ENCODE assay signal across 1 cellular context in the genomic region with DNA sequence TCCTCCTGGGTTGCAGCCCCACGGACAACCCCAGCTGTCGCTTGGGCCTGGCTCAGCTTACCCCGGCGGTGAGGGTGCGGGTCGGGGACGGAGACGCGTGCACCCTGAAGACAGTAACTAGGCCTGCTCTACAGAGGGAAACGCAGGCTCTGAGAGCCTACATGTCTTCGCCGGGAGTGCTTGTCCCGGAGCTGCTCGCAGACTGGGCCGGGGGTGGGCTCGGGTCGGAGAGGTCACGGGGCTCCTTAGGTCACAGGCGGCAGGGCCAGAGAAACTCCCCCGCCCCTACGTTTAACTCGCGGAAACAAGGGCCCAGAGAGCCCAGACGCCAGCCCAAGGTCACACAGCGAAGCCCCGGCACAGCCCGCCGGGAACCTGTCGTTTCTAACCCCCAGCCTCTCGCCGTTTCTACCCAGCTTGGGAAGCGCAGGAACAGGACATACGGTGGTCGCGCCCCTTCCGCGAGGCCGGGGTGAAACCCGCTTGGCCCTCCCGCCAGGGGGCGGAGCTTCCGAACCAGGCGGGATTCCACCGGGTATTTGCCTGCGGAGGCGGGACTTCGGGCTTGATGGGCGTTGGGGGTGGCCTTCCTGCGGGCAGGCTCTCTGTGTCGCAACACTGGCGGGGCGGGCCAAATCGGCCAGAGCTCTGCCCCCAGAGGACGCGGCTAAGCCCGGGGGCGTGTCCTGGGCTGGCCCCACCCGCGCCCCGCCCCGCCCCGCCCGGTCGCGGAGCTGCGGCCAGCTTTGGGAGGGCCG.
TF ChIP-seq lines count a peak whose summit lies in the region.

A gene with protein sequence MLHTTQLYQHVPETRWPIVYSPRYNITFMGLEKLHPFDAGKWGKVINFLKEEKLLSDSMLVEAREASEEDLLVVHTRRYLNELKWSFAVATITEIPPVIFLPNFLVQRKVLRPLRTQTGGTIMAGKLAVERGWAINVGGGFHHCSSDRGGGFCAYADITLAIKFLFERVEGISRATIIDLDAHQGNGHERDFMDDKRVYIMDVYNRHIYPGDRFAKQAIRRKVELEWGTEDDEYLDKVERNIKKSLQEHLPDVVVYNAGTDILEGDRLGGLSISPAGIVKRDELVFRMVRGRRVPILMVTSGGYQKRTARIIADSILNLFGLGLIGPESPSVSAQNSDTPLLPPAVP (plus strand): TSS at position 725 of the 758 bp plus-strand sequence. CDS start 42 bp downstream, outside the sequence.

TF ChIP-seq in K562, 482 proteins besides CTCF, POLR2A, EP300 and RAD21 (continued from another document and continues in another):
- TF ChIP-seq POLR2G (IDR thresholded peaks at IDR 0.05; ENCODE audit: low read depth, low read length): peak; percentile 87
- TF ChIP-seq, protein P1, sequence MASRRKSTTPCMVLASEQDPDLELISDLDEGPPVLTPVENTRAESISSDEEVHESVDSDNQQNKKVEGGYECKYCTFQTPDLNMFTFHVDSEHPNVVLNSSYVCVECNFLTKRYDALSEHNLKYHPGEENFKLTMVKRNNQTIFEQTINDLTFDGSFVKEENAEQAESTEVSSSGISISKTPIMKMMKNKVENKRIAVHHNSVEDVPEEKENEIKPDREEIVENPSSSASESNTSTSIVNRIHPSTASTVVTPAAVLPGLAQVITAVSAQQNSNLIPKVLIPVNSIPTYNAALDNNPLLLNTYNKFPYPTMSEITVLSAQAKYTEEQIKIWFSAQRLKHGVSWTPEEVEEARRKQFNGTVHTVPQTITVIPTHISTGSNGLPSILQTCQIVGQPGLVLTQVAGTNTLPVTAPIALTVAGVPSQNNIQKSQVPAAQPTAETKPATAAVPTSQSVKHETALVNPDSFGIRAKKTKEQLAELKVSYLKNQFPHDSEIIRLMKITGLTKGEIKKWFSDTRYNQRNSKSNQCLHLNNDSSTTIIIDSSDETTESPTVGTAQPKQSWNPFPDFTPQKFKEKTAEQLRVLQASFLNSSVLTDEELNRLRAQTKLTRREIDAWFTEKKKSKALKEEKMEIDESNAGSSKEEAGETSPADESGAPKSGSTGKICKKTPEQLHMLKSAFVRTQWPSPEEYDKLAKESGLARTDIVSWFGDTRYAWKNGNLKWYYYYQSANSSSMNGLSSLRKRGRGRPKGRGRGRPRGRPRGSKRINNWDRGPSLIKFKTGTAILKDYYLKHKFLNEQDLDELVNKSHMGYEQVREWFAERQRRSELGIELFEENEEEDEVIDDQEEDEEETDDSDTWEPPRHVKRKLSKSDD (conservative IDR thresholded peaks at IDR 0.05; ENCODE audit: low read length): no peak
- TF ChIP-seq HNRNPK (IDR thresholded peaks at IDR 0.05; ENCODE audit: low read depth, low read length, poor library complexity, severe bottlenecking): no peak
- TF ChIP-seq, protein P2, sequence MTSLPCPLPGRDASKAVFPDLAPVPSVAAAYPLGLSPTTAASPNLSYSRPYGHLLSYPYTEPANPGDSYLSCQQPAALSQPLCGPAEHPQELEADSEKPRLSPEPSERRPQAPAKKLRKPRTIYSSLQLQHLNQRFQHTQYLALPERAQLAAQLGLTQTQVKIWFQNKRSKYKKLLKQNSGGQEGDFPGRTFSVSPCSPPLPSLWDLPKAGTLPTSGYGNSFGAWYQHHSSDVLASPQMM (CRISPR knock-in tag; IDR thresholded peaks at IDR 0.05): no peak
- TF ChIP-seq RFX7 (CRISPR knock-in tag; IDR thresholded peaks at IDR 0.05): no peak
- TF ChIP-seq SOX6 (IDR thresholded peaks at IDR 0.05): no peak
- no peak for TF ChIP-seq ZNF551 (CRISPR knock-in tag; IDR thresholded peaks at IDR 0.05)
- 0 out of 2 replicates have a peak, but pooled peaks have one; percentile 19 for TF ChIP-seq ZNF76 (CRISPR knock-in tag; IDR thresholded peaks at IDR 0.05; ENCODE audit: borderline replicate concordance)
- no peak for TF ChIP-seq THRAP3 (IDR thresholded peaks at IDR 0.05; ENCODE audit: borderline replicate concordance)
- TF ChIP-seq ZNF780A (CRISPR knock-in tag; IDR thresholded peaks at IDR 0.05): no peak
- TF ChIP-seq, protein P3, sequence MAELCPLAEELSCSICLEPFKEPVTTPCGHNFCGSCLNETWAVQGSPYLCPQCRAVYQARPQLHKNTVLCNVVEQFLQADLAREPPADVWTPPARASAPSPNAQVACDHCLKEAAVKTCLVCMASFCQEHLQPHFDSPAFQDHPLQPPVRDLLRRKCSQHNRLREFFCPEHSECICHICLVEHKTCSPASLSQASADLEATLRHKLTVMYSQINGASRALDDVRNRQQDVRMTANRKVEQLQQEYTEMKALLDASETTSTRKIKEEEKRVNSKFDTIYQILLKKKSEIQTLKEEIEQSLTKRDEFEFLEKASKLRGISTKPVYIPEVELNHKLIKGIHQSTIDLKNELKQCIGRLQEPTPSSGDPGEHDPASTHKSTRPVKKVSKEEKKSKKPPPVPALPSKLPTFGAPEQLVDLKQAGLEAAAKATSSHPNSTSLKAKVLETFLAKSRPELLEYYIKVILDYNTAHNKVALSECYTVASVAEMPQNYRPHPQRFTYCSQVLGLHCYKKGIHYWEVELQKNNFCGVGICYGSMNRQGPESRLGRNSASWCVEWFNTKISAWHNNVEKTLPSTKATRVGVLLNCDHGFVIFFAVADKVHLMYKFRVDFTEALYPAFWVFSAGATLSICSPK (IDR thresholded peaks at IDR 0.05; ENCODE audit: borderline replicate concordance): no peak
- TF ChIP-seq TEAD4 (IDR thresholded peaks at IDR 0.05; ENCODE audit: low read length): peak; percentile 45
- TF ChIP-seq TEAD4 (CRISPR knock-in tag; IDR thresholded peaks at IDR 0.05; ENCODE audit: borderline replicate concordance): no peak
- TF ChIP-seq PTBP1 (IDR thresholded peaks at IDR 0.05; ENCODE audit: low read depth, low read length): no peak
- TF ChIP-seq TCF3 (CRISPR knock-in tag; IDR thresholded peaks at IDR 0.05): no peak
- TF ChIP-seq RUNX1 (IDR thresholded peaks at IDR 0.05; ENCODE audit: low read depth): no peak; the same call in 1 of the 2 replicates
- TF ChIP-seq TAF15 (IDR thresholded peaks at IDR 0.05; ENCODE audit: low read depth, low read length): no peak
- no peak; the same call in 1 of the 2 replicates for TF ChIP-seq CTBP1 (IDR thresholded peaks at IDR 0.05; ENCODE audit: borderline replicate concordance)
- TF ChIP-seq, protein P4, sequence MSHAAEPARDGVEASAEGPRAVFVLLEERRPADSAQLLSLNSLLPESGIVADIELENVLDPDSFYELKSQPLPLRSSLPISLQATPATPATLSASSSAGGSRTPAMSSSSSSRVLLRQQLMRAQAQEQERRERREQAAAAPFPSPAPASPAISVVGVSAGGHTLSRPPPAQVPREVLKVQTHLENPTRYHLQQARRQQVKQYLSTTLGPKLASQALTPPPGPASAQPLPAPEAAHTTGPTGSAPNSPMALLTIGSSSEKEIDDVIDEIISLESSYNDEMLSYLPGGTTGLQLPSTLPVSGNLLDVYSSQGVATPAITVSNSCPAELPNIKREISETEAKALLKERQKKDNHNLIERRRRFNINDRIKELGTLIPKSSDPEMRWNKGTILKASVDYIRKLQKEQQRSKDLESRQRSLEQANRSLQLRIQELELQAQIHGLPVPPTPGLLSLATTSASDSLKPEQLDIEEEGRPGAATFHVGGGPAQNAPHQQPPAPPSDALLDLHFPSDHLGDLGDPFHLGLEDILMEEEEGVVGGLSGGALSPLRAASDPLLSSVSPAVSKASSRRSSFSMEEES (CRISPR knock-in tag; IDR thresholded peaks at IDR 0.05): no peak
- no peak for TF ChIP-seq PURB (CRISPR knock-in tag; IDR thresholded peaks at IDR 0.05; ENCODE audit: low read depth)
- peak; percentile 85 for TF ChIP-seq ESRRA (IDR thresholded peaks at IDR 0.05; ENCODE audit: borderline replicate concordance, low read depth)
- TF ChIP-seq PHF8 (IDR thresholded peaks at IDR 0.05; ENCODE audit: borderline replicate concordance, low read length): peak; percentile 86
- peak; percentile 90 for TF ChIP-seq ZBTB7A (IDR thresholded peaks at IDR 0.05; ENCODE audit: borderline replicate concordance, control insufficient read depth, low read depth, low read length)
- TF ChIP-seq, protein P5, sequence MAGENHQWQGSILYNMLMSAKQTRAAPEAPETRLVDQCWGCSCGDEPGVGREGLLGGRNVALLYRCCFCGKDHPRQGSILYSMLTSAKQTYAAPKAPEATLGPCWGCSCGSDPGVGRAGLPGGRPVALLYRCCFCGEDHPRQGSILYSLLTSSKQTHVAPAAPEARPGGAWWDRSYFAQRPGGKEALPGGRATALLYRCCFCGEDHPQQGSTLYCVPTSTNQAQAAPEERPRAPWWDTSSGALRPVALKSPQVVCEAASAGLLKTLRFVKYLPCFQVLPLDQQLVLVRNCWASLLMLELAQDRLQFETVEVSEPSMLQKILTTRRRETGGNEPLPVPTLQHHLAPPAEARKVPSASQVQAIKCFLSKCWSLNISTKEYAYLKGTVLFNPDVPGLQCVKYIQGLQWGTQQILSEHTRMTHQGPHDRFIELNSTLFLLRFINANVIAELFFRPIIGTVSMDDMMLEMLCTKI (IDR thresholded peaks at IDR 0.05; ENCODE audit: partially characterized antibody): no peak
- TF ChIP-seq ZNF175 (CRISPR knock-in tag; IDR thresholded peaks at IDR 0.05; ENCODE audit: low read depth): no peak
- TF ChIP-seq ZNF586 (CRISPR knock-in tag; conservative IDR thresholded peaks at IDR 0.05): no peak
- TF ChIP-seq TEAD2 (tag; IDR thresholded peaks at IDR 0.05): no peak
- TF ChIP-seq, protein P6, sequence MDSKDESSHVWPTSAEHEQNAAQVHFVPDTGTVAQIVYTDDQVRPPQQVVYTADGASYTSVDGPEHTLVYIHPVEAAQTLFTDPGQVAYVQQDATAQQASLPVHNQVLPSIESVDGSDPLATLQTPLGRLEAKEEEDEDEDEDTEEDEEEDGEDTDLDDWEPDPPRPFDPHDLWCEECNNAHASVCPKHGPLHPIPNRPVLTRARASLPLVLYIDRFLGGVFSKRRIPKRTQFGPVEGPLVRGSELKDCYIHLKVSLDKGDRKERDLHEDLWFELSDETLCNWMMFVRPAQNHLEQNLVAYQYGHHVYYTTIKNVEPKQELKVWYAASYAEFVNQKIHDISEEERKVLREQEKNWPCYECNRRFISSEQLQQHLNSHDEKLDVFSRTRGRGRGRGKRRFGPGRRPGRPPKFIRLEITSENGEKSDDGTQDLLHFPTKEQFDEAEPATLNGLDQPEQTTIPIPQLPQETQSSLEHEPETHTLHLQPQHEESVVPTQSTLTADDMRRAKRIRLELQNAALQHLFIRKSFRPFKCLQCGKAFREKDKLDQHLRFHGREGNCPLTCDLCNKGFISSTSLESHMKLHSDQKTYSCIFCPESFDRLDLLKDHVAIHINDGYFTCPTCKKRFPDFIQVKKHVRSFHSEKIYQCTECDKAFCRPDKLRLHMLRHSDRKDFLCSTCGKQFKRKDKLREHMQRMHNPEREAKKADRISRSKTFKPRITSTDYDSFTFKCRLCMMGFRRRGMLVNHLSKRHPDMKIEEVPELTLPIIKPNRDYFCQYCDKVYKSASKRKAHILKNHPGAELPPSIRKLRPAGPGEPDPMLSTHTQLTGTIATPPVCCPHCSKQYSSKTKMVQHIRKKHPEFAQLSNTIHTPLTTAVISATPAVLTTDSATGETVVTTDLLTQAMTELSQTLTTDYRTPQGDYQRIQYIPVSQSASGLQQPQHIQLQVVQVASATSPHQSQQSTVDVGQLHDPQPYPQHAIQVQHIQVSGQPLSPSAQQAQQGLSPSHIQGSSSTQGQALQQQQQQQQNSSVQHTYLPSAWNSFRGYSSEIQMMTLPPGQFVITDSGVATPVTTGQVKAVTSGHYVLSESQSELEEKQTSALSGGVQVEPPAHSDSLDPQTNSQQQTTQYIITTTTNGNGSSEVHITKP (IDR thresholded peaks at IDR 0.05; ENCODE audit: partially characterized antibody): no peak
- peak; percentile 49; the same call in 1 of the 2 replicates for TF ChIP-seq MBD2 (IDR thresholded peaks at IDR 0.05; ENCODE audit: borderline replicate concordance, low read depth)
- TF ChIP-seq FIP1L1 (IDR thresholded peaks at IDR 0.05; ENCODE audit: low read depth, low read length, poor library complexity, severe bottlenecking): peak; percentile 48
- no peak for TF ChIP-seq ETV5 (CRISPR knock-in tag; IDR thresholded peaks at IDR 0.05; ENCODE audit: low read depth)
- TF ChIP-seq PCBP2 (IDR thresholded peaks at IDR 0.05; ENCODE audit: low read depth, low read length, poor library complexity, severe bottlenecking): no peak
- no peak for TF ChIP-seq ATF1 (CRISPR knock-in tag; IDR thresholded peaks at IDR 0.05)
- peak; percentile 75 for TF ChIP-seq ATF1 (tag; IDR thresholded peaks at IDR 0.05)
- TF ChIP-seq CXXC5 (CRISPR knock-in tag; IDR thresholded peaks at IDR 0.05): peak; percentile 58
- TF ChIP-seq NCOA2 (IDR thresholded peaks at IDR 0.05; ENCODE audit: partially characterized antibody in 2 of 2): no peak
- no peak for TF ChIP-seq ZSCAN29 (IDR thresholded peaks at IDR 0.05)
- TF ChIP-seq, protein P7, sequence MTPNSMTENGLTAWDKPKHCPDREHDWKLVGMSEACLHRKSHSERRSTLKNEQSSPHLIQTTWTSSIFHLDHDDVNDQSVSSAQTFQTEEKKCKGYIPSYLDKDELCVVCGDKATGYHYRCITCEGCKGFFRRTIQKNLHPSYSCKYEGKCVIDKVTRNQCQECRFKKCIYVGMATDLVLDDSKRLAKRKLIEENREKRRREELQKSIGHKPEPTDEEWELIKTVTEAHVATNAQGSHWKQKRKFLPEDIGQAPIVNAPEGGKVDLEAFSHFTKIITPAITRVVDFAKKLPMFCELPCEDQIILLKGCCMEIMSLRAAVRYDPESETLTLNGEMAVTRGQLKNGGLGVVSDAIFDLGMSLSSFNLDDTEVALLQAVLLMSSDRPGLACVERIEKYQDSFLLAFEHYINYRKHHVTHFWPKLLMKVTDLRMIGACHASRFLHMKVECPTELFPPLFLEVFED (CRISPR knock-in tag; conservative IDR thresholded peaks at IDR 0.05): no peak
- TF ChIP-seq, protein P8, sequence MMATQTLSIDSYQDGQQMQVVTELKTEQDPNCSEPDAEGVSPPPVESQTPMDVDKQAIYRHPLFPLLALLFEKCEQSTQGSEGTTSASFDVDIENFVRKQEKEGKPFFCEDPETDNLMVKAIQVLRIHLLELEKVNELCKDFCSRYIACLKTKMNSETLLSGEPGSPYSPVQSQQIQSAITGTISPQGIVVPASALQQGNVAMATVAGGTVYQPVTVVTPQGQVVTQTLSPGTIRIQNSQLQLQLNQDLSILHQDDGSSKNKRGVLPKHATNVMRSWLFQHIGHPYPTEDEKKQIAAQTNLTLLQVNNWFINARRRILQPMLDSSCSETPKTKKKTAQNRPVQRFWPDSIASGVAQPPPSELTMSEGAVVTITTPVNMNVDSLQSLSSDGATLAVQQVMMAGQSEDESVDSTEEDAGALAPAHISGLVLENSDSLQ (IDR thresholded peaks at IDR 0.05): peak; percentile 99
- peak; percentile 72; the same call in 1 of the 2 replicates for TF ChIP-seq ETV1 (tag; conservative IDR thresholded peaks at IDR 0.05; ENCODE audit: low read depth)
- no peak for TF ChIP-seq BRF1 (IDR thresholded peaks at IDR 0.05; ENCODE audit: borderline replicate concordance, extremely low read depth, insufficient read length)
- no peak for TF ChIP-seq SMARCB1 (IDR thresholded peaks at IDR 0.05; ENCODE audit: insufficient read length, low read depth)
- TF ChIP-seq, protein P9, sequence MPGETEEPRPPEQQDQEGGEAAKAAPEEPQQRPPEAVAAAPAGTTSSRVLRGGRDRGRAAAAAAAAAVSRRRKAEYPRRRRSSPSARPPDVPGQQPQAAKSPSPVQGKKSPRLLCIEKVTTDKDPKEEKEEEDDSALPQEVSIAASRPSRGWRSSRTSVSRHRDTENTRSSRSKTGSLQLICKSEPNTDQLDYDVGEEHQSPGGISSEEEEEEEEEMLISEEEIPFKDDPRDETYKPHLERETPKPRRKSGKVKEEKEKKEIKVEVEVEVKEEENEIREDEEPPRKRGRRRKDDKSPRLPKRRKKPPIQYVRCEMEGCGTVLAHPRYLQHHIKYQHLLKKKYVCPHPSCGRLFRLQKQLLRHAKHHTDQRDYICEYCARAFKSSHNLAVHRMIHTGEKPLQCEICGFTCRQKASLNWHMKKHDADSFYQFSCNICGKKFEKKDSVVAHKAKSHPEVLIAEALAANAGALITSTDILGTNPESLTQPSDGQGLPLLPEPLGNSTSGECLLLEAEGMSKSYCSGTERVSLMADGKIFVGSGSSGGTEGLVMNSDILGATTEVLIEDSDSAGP (CRISPR knock-in tag; IDR thresholded peaks at IDR 0.05): no peak
- no peak for TF ChIP-seq RAD51 (IDR thresholded peaks at IDR 0.05; ENCODE audit: borderline replicate concordance, low read depth)
